In the genomic region with DNA sequence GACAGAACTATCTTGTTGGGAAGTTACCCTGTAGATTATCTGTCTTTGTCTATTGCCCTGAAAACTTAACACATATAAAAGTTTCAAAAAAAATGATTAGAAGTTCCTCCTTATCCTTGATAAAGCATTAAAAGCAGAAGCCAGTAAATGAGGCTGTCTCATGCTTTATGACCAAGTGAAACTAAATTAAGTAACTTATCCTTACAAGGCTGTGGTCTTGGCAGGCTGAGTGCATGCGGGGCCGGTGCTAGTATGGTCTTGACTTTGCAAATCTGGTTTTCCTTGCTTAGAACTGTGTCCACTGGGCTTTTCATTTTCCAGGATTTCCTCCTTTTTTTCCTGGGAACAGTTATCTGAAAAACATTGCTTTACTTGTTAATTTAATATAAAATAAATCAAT, we compare ENCODE assay signal across 1 cellular context.
TF ChIP-seq lines count a peak whose summit lies in the region.

No MANE protein-coding gene starts in this region.

TF ChIP-seq in K562, 482 proteins besides CTCF, POLR2A, EP300 and RAD21 (continued from another document):
- no peak for TF ChIP-seq POLR2G (IDR thresholded peaks at IDR 0.05; ENCODE audit: low read depth, low read length)
- no peak for TF ChIP-seq ZSCAN32 (CRISPR knock-in tag; IDR thresholded peaks at IDR 0.05)
- TF ChIP-seq ZNF121 (CRISPR knock-in tag; conservative IDR thresholded peaks at IDR 0.05) = no peak
- TF ChIP-seq PML (IDR thresholded peaks at IDR 0.05; ENCODE audit: low read length) = no peak
- no peak for TF ChIP-seq ELF1 (tag; IDR thresholded peaks at IDR 0.05)
- TF ChIP-seq KDM4B (IDR thresholded peaks at IDR 0.05; ENCODE audit: borderline replicate concordance in 2 of 2, low read depth in 1 of 2) = no peak
- no peak for TF ChIP-seq STAT5A (IDR thresholded peaks at IDR 0.05; ENCODE audit: borderline replicate concordance, low read length)
- no peak for TF ChIP-seq POU5F1 (IDR thresholded peaks at IDR 0.05; ENCODE audit: borderline replicate concordance, low read depth, low read length, partially characterized antibody)
- no peak for TF ChIP-seq FOXP1 (CRISPR knock-in tag; IDR thresholded peaks at IDR 0.05)
- no peak for TF ChIP-seq SMAD2 (IDR thresholded peaks at IDR 0.05; ENCODE audit: low read depth, low read length)
